ENCODE assay signal across 30 cellular contexts in genomic region chrX:134426285-134426684, GRCh38.
"Had no signal": no experiment of that assay in that cellular context is flagged by ENCODE, and none has a peak within 500 bp of the region (broad histone marks: within the 10 kb centered on the region; RNA-seq: fewer than 3 reads in every experiment).

No MANE protein-coding gene starts in this region.

- DNase-seq: activated B cell treated with CpG ODN at 0.5 μM for 24 hours; activated CD4-positive, alpha-beta T cell treated with anti-CD3 and anti-CD28 coated beads for 48 hours; activated CD4-positive, alpha-beta T cell treated with anti-CD3 and anti-CD28 coated beads, Interleukin-2, amount 50 U/mL, for 1 hour; activated CD4-positive, alpha-beta T cell treated with anti-CD3 and anti-CD28 coated beads, Interleukin-2, amount 50 U/mL, for 48 hours; activated CD8-positive, alpha-beta memory T cell treated with anti-CD3 and anti-CD28 coated beads for 24 hours; activated CD8-positive, alpha-beta T cell treated with anti-CD3 and anti-CD28 coated beads for 36 hours; activated effector memory CD4-positive, alpha-beta T cell treated with Interleukin-2 at 50 U/mL for 16 hours; activated gamma-delta T cell treated with Interleukin-2 at 50 U/mL for 16 hours; activated naive CD4-positive, alpha-beta T cell treated with anti-CD3 and anti-CD28 coated beads, Interleukin-2, amount 50 U/mL, for 16 hours; activated naive CD4-positive, alpha-beta T cell treated with Interleukin-2 at 50 U/mL for 16 hours; activated T-cell treated with anti-CD3 and anti-CD28 coated beads, Interleukin-2, amount 50 U/mL, for 4 hours; amniotic stem cell; anterior cingulate cortex; body of pancreas; caudate nucleus; cortex of kidney; dermis blood vessel endothelial cell; effector CD4-positive, alpha-beta T cell; effector memory CD8-positive, alpha-beta T cell; esophagus squamous epithelium; foreskin melanocyte; heart right ventricle; T1000; WERI-Rb-1 had no signal

- H2AFZ ChIP-seq: hepatocyte had no signal

- FAIRE-seq: colon had no signal

- H3K9me3 ChIP-seq: body of pancreas, esophagus squamous epithelium, gastroesophageal sphincter, heart right ventricle had no signal

- H3K79me2 ChIP-seq: hepatocyte had no signal

- H3K4me2 ChIP-seq: hepatocyte had no signal

- H3K4me1 ChIP-seq: body of pancreas, esophagus squamous epithelium, gastroesophageal sphincter, heart right ventricle had no signal

- H3K27me3 ChIP-seq: body of pancreas, esophagus squamous epithelium, gastroesophageal sphincter, hepatocyte had no signal

- H3K27ac ChIP-seq: body of pancreas, epithelial cell of prostate, esophagus squamous epithelium, gastroesophageal sphincter, heart right ventricle, hepatocyte, WERI-Rb-1 had no signal

- H3K36me3 ChIP-seq: WERI-Rb-1 had no signal

- ATAC-seq: activated CD4-positive, CD25-positive, alpha-beta regulatory T cell treated with anti-CD3 and anti-CD28 coated beads, Interleukin-2, amount 50 U/mL, for 24 hours; activated CD8-positive, alpha-beta T cell treated with anti-CD3 and anti-CD28 coated beads for 36 hours; activated T-cell treated with anti-CD3 and anti-CD28 coated beads, Interleukin-2, amount 50 U/mL, for 4 hours; activated T-helper 17 cell treated with anti-CD3 and anti-CD28 coated beads, Interleukin-2, amount 50 U/mL, for 72 hours; body of pancreas; effector memory CD8-positive, alpha-beta T cell; gastroesophageal sphincter; heart right ventricle had no signal

- H3K4me3 ChIP-seq: body of pancreas, esophagus squamous epithelium, gastroesophageal sphincter, heart right ventricle, hepatocyte had no signal
